In genomic region chr2:10329584-10329879, GRCh38 we compare ENCODE assay signal across 10 cellular contexts. TPM values are rescaled to one million over a fixed set of nuclear protein-coding genes. Genes with fewer than 3 reads are reported as not detected.
DNase-seq lines count a peak whose midpoint lies in the region; ATAC-seq, FAIRE-seq and TF ChIP-seq lines count a peak whose summit lies in the region.
"Had no signal": no experiment of that assay in that cellular context is flagged by ENCODE, and none has a peak within 500 bp of the region (broad histone marks: within the 10 kb centered on the region; RNA-seq: fewer than 3 reads in every experiment).

No MANE protein-coding gene starts in this region.

- CTCF ChIA-PET in K562 (lab: Yijun Ruan, JAX; ENCODE audit: low intra/inter-chr PET ratio), result no interaction called here

- H3K4me3 ChIP-seq in NT2/D1 (ENCODE audit: insufficient read length, low read depth), result no peak overlapping the region
- H3K4me3 ChIP-seq in K562, result no peak overlapping the region

- H3K4me3 Mint-ChIP-seq in CD14-positive monocyte (no peak overlapping the region), natural killer cell (peak overlapping the region; percentile 93), HFFc6 (no peak overlapping the region)

- in situ Hi-C loops in K562 (cut with MboI), result no loop called here

- H3K36me3 Mint-ChIP-seq in CD14-positive monocyte (peaks cover 19% of the 10 kb centered on the region in 2 donors), natural killer cell (no peaks in the 10 kb centered on the region), HFFc6 (ENCODE audit: low read depth) (no peaks in the 10 kb centered on the region)

- no peak for TF ChIP-seq RAD21 in K562 (CRISPR knock-in tag; conservative IDR thresholded peaks at IDR 0.05 in 1 of 2, IDR thresholded peaks at IDR 0.05 in 1 of 2)

- H3K4me1 Mint-ChIP-seq in CD14-positive monocyte, result peaks cover 84% of the 10 kb centered on the region
- H3K4me1 Mint-ChIP-seq in natural killer cell, result peaks cover 68 to 76% of the 10 kb centered on the region in 2 donors
- peaks cover 59% of the 10 kb centered on the region for H3K4me1 Mint-ChIP-seq in HFFc6 (ENCODE audit: low read depth)

- H3K27ac Mint-ChIP-seq in CD14-positive monocyte (peak overlapping the region in 5 of 7 donors; percentile 12 to 99 (median 76)), natural killer cell (peak overlapping the region; percentile 82 to 87), HFFc6 (no peak overlapping the region)

- H3K27ac ChIP-seq in K562 (ENCODE audit: extremely low read depth, low read depth, low read length), result peak overlapping the region; percentile 44; the same call in 2 of the 3 replicates

- BruUV-seq in K562 (replicated peaks; lab: Mats Ljungman, UMichigan), result no TSS peak

- H3K27me3 Mint-ChIP-seq in CD14-positive monocyte (ENCODE audit: low read depth in 3 of 3) (peaks cover 0 to 4% (median 1%) of the 10 kb centered on the region in 3 donors), natural killer cell (ENCODE audit: low read depth in 2 of 2) (no peaks in the 10 kb centered on the region), HFFc6 (ENCODE audit: insufficient read depth) (peaks cover 9% of the 10 kb centered on the region)

- no peak for FAIRE-seq in K562 (lab: Jason Lieb, UNC)

- TF ChIP-seq EP300 in K562 (IDR thresholded peaks at IDR 0.05; ENCODE audit: low read length), result no peak

- DNase-seq in CD14-positive monocyte (ENCODE audit: low spot score) (no peak), NT2/D1 (ENCODE audit: low read depth, low spot score) (no peak), K562 (ENCODE audit: extremely low read depth in 1 of 4, low spot score in 3 of 4) (no peak), natural killer cell (no peak), HFFc6 (no peak), NCI-H226 (no peak), NCI-H2081 (lab: John Stamatoyannopoulos, UW) (no peak)
- DNase-seq: anterior cingulate cortex, OCI-M1 had no signal

- TF ChIP-seq CTCF in CD14-positive monocyte (IDR thresholded peaks at IDR 0.05), result no peak
- no peak for TF ChIP-seq CTCF in K562 (IDR thresholded peaks at IDR 0.05 in 2 of 3, conservative IDR thresholded peaks at IDR 0.05 in 1 of 3; ENCODE audit: insufficient read depth in 2 of 3, low read depth in 1 of 3, low read length in 3 of 3)
- no peak for TF ChIP-seq CTCF in natural killer cell (IDR thresholded peaks at IDR 0.05)
- no peak for TF ChIP-seq CTCF in HFFc6 (IDR thresholded peaks at IDR 0.05)

- peaks cover 86% of the 10 kb centered on the region for H3K79me2 ChIP-seq in K562 (ENCODE audit: control insufficient read depth, insufficient read depth, low read length)

- TF ChIP-seq POLR2A in K562 (conservative IDR thresholded peaks at IDR 0.05), result no peak

- POLR2A ChIA-PET in K562 (lab: Yijun Ruan, JAX), result interaction anchor here (0.9 to 1.6 kb wide), 3 partner anchors 9 to 118 kb away, joined by 3 to 5 read pairs (median 4); no protein-coding TSS in a partner anchor

- 54% methylated on average over 5 of the region's 5 CpGs for WGBS in K562 (ENCODE audit: insufficient coverage, low coverage, missing lambda C conversion rate)

- H3K9me1 ChIP-seq in K562 (ENCODE audit: control insufficient read depth, insufficient read depth, low read length), result no peaks in the 10 kb centered on the region

- H2AFZ ChIP-seq in K562 (ENCODE audit: low read depth, low read length), result no peak overlapping the region

- ATAC-seq in K562 (no peak), natural killer cell (no peak), GM21529 (IDR thresholded peaks at IDR 0.05; ENCODE audit: unreplicated experiment) (no peak)

- H3K9me3 Mint-ChIP-seq in CD14-positive monocyte, result peaks cover 0 to 2% (median 0%) of the 10 kb centered on the region in 7 donors
- no peaks in the 10 kb centered on the region for H3K9me3 Mint-ChIP-seq in natural killer cell
- no peaks in the 10 kb centered on the region for H3K9me3 Mint-ChIP-seq in HFFc6

- H3K36me3 ChIP-seq in NT2/D1 (ENCODE audit: insufficient read depth, insufficient read length, low read length), result no peaks in the 10 kb centered on the region
- H3K36me3 ChIP-seq in K562 (ENCODE audit: control insufficient read depth, insufficient read depth, low read length), result no peaks in the 10 kb centered on the region; the same call in 2 of the 3 replicates

- H3K4me1 ChIP-seq in NT2/D1 (ENCODE audit: insufficient read depth, insufficient read length) (peaks cover 35% of the 10 kb centered on the region), K562 (replicated peaks in 1 of 2; ENCODE audit: control insufficient read depth in 2 of 2, insufficient read depth in 2 of 2, low read length in 2 of 2) (peaks cover 62 to 72% of the 10 kb centered on the region in 2 experiments)

- H3K9ac ChIP-seq in NT2/D1 (ENCODE audit: insufficient read length, low read depth) (peak overlapping the region; percentile 29), K562 (ENCODE audit: insufficient read depth in 1 of 2, low read depth in 2 of 2, low read length in 2 of 2) (peak overlapping the region in 1 of 2 experiments; percentile 80; a peak in 3 of 4 replicates)

- peaks cover 13% of the 10 kb centered on the region for H4K20me1 ChIP-seq in K562 (replicated peaks; ENCODE audit: control insufficient read depth, insufficient read depth, low read length)

- H3K9me3 ChIP-seq in NT2/D1 (ENCODE audit: insufficient read depth, low read length) (no peaks in the 10 kb centered on the region), K562 (replicated peaks; ENCODE audit: control insufficient read depth, insufficient read depth, low read depth, low read length) (no peaks in the 10 kb centered on the region)

- H3K27me3 ChIP-seq in NT2/D1 (ENCODE audit: insufficient read depth, insufficient read length) (no peaks in the 10 kb centered on the region), K562 (ENCODE audit: control insufficient read depth in 2 of 2, insufficient read depth in 2 of 2, low read length in 2 of 2) (no peaks in the 10 kb centered on the region)

- intact Hi-C loops in CD14-positive monocyte (cut with micrococcal nuclease) (no loop called here), K562 (cut with micrococcal nuclease) (no loop called here), natural killer cell (cut with micrococcal nuclease) (no loop called here)

- H3K4me2 ChIP-seq in K562 (ENCODE audit: insufficient read depth, low read length), result no peak overlapping the region; the same call in 1 of the 2 replicates

TF ChIP-seq in K562, 482 proteins besides CTCF, POLR2A, EP300 and RAD21 (continues in another document):
- TF ChIP-seq HMG20A (CRISPR knock-in tag; conservative IDR thresholded peaks at IDR 0.05) (no peak), MAX (CRISPR knock-in tag; IDR thresholded peaks at IDR 0.05) (no peak)
- TF ChIP-seq, protein P1, sequence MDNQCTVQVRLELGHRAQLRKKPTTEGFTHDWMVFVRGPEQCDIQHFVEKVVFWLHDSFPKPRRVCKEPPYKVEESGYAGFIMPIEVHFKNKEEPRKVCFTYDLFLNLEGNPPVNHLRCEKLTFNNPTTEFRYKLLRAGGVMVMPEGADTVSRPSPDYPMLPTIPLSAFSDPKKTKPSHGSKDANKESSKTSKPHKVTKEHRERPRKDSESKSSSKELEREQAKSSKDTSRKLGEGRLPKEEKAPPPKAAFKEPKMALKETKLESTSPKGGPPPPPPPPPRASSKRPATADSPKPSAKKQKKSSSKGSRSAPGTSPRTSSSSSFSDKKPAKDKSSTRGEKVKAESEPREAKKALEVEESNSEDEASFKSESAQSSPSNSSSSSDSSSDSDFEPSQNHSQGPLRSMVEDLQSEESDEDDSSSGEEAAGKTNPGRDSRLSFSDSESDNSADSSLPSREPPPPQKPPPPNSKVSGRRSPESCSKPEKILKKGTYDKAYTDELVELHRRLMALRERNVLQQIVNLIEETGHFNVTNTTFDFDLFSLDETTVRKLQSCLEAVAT (IDR thresholded peaks at IDR 0.05), result no peak

RNA-seq across cellular contexts. Expression of gene HPCAL1, which starts 26.8 kb away (rescaled TPM):
- polyA plus RNA-seq in CD14-positive monocyte (10 to 100 TPM; 98.0 to 99.5 TPM), K562 (2011; rRNA removed) (23.9 and 48.2 TPM in 2 replicates), K562 (2014; fragmentation: Illumina TruSeq; extraction: Trizol) (36.5 and 74.6 TPM in 2 replicates), K562 (2014; fragmentation: Nextera tagmentation; extraction: Ambion mirVana) (1 to 10 TPM; 2.7 to 3.1 TPM), K562 (2014; rRNA removed) (41.0 and 44.2 TPM in 2 replicates)
- total RNA-seq in K562 (2011; cell fraction: chromatin; rRNA removed; ENCODE audit: low replicate concordance), result 25.1 and 67.2 TPM in 2 replicates
- 37.1 and 44.9 TPM in 2 replicates for total RNA-seq in K562 (2011; cell fraction: nucleolus; rRNA removed)
- 28.7 and 29.2 TPM in 2 replicates for total RNA-seq in K562 (2011; cell fraction: nucleoplasm; rRNA removed)
- total RNA-seq in K562 (2014; rRNA removed) (56.2 and 62.9 TPM in 2 replicates), K562 (2014; rRNA removed; fragmentation: Illumina TruSeq; extraction: Trizol) (9.5 and 10.9 TPM in 2 replicates), K562 (2015; rRNA removed; fragmentation: Illumina TruSeq; extraction: Trizol) (20.2 and 25.0 TPM in 2 replicates), K562 (2021) (61.5 and 65.5 TPM in 2 replicates), natural killer cell (10 to 100 TPM; 31.1 to 45.2 (median 39.8) TPM)
- 44.1 and 78.0 TPM in 2 replicates for polyA plus RNA-seq in K562 (2011; cell fraction: cytosol; rRNA removed)
- 49.6 and 80.3 TPM in 2 replicates for polyA plus RNA-seq in K562 (2011; cell fraction: nucleus; rRNA removed)
- 67.3 and 117 TPM in 2 replicates for polyA plus RNA-seq in K562 (2012)
- 11.6 and 13.9 TPM in 2 replicates for polyA minus RNA-seq in K562 (2011; rRNA and poly(A)+ RNA removed)
- 32.4 and 46.1 TPM in 2 replicates for polyA minus RNA-seq in K562 (2011; cell fraction: cytosol; rRNA and poly(A)+ RNA removed)
- polyA minus RNA-seq in K562 (2011; cell fraction: nucleus; rRNA and poly(A)+ RNA removed), result 19.9 and 22.5 TPM in 2 replicates
- total RNA-seq in HFFc6 (2021; fragmentation: NEBNext Ultra II Directional; extraction: Animal tissue kit (Norgen Biotek cat#: 25700)), result 10 to 100 TPM; 36.3 to 60.3 (median 57.2) TPM
